ENCODE assay signal across 9 cellular contexts in the genomic region with DNA sequence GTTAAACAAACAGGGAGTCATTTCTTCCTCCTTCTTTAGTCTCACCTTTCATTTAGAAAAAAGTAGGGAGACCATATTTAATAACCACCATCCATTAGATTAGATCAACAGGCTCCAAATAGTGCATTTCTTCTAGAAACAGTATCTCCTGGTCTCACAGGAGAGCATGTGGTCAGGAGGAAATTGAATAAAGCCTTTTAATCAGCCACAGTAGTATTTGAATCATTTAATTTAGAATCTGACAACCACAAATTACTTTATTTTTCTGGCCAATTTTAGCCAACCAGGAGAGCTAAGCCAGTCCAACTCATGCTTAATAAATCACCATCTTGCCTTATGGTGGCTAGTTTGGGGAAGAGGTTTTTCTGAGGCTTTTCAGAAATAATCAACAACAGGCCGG.
"Had no signal": no experiment of that assay in that cellular context is flagged by ENCODE, and none has a peak within 500 bp of the region (broad histone marks: within the 10 kb centered on the region; RNA-seq: fewer than 3 reads in every experiment).

No MANE protein-coding gene starts in this region.

- H3K9me3 ChIP-seq: HAP-1 had no signal

- H3K36me3 ChIP-seq: HAP-1 had no signal

- H3K27ac ChIP-seq: GM23248 had no signal

- H3K4me2 ChIP-seq: GM23338 had no signal

- DNase-seq: GM23248, GOT3, H7, H9, HCEC 1CT, HFFc6 had no signal

- ATAC-seq: GM23338, HCT116 had no signal

- H3K4me3 ChIP-seq: GM23248, GM23338, HAP-1 had no signal

- H2AFZ ChIP-seq: GM23248, GM23338 had no signal

- H3K9ac ChIP-seq: GM23248 had no signal

- H3K4me1 ChIP-seq: HAP-1 had no signal
